In genomic region chr21:35051287-35051818, GRCh38 we compare ENCODE assay signal across 1 cellular context.
TF ChIP-seq lines count a peak whose summit lies in the region.

No MANE protein-coding gene starts in this region.

TF ChIP-seq in HEK293, 187 proteins besides CTCF, POLR2A, EP300 and RAD21 (continued from another document):
- TF ChIP-seq REST (tag by site-specific recombination; IDR thresholded peaks at IDR 0.05): no peak
- peak; percentile 34; the same call in 1 of the 2 replicates for TF ChIP-seq ZXDB (tag by site-specific recombination; IDR thresholded peaks at IDR 0.05)
- TF ChIP-seq TCF7L2 (IDR thresholded peaks at IDR 0.05; ENCODE audit: borderline replicate concordance, low read depth, low read length): peak; percentile 45; the same call in 1 of the 2 replicates
- no peak for TF ChIP-seq FEZF1 (tag by site-specific recombination; IDR thresholded peaks at IDR 0.05)
- TF ChIP-seq ZNF335 (tag by site-specific recombination; conservative IDR thresholded peaks at IDR 0.05): 0 out of 2 replicates have a peak, but pooled peaks have one; percentile 9
- no peak for TF ChIP-seq ZNF510 (tag by site-specific recombination; IDR thresholded peaks at IDR 0.05; ENCODE audit: insufficient replicate concordance)
- TF ChIP-seq ZNF501 (tag by site-specific recombination; IDR thresholded peaks at IDR 0.05): no peak
- TF ChIP-seq MZF1 (tag by site-specific recombination; IDR thresholded peaks at IDR 0.05; ENCODE audit: borderline replicate concordance): no peak
- peak; percentile 34; the same call in 1 of the 2 replicates for TF ChIP-seq ZBTB20 (tag by site-specific recombination; IDR thresholded peaks at IDR 0.05)
- no peak for TF ChIP-seq ZNF585B (tag by site-specific recombination; IDR thresholded peaks at IDR 0.05)
- TF ChIP-seq ZNF580 (tag by site-specific recombination; IDR thresholded peaks at IDR 0.05): no peak
- TF ChIP-seq ZNF747 (tag by site-specific recombination; IDR thresholded peaks at IDR 0.05): no peak
